In genomic region chr1:41365320-41365633, GRCh38 we compare ENCODE assay signal across 14 cellular contexts. TPM values are rescaled to one million over a fixed set of nuclear protein-coding genes. Genes with fewer than 3 reads are reported as not detected.
A peak's percentile ranks its signal among the peaks of the same experiment; 100 is the strongest.
DNase-seq lines count a peak whose midpoint lies in the region; ATAC-seq and TF ChIP-seq lines count a peak whose summit lies in the region.
"Had no signal": no experiment of that assay in that cellular context is flagged by ENCODE, and none has a peak within 500 bp of the region (broad histone marks: within the 10 kb centered on the region; RNA-seq: fewer than 3 reads in every experiment).

No MANE protein-coding gene starts in this region.

- no peak overlapping the region for H3K4me2 ChIP-seq in OCI-LY3 (ENCODE audit: low read length)

- peaks cover 27% of the 10 kb centered on the region for H3K4me1 ChIP-seq in OCI-LY3 (ENCODE audit: low read length)
- H3K4me1 ChIP-seq in esophagus muscularis mucosa = peaks cover 30 to 50% (median 43%) of the 10 kb centered on the region in 4 donors
- H3K4me1 ChIP-seq in psoas muscle = peaks cover 32% of the 10 kb centered on the region

- H3K9me3 ChIP-seq in OCI-LY3 (ENCODE audit: insufficient read depth, low read length) (no peaks in the 10 kb centered on the region), esophagus muscularis mucosa (peaks cover 0 to 3% (median 0%) of the 10 kb centered on the region in 4 donors), psoas muscle (no peaks in the 10 kb centered on the region)
- H3K9me3 ChIP-seq: tibial nerve had no signal

- no peak for TF ChIP-seq POLR2A in esophagus muscularis mucosa (IDR thresholded peaks at IDR 0.05; ENCODE audit: low read depth)

- H3K9ac ChIP-seq in OCI-LY3 (ENCODE audit: low read length) = peak overlapping the region; percentile 87; the same call in 1 of the 2 replicates
- H3K9ac ChIP-seq: GM23248 had no signal

- ATAC-seq in psoas muscle (no peak), HG03135 (IDR thresholded peaks at IDR 0.05; ENCODE audit: unreplicated experiment) (no peak)

- H3K27ac ChIP-seq in OCI-LY3 (ENCODE audit: low read length) = no peak overlapping the region
- H3K27ac ChIP-seq in esophagus muscularis mucosa (replicated peaks in 1 of 4) = peak overlapping the region in 3 of 4 donors; percentile 37 to 65 (median 64)
- peak overlapping the region; percentile 46 for H3K27ac ChIP-seq in psoas muscle
- H3K27ac ChIP-seq: GM23248 had no signal

- no peak for TF ChIP-seq EP300 in esophagus muscularis mucosa (IDR thresholded peaks at IDR 0.05)

- no peak overlapping the region for H2AFZ ChIP-seq in OCI-LY3 (ENCODE audit: low read depth, low read length)
- H2AFZ ChIP-seq: GM23248 had no signal

- no peak overlapping the region for H3K4me3 ChIP-seq in OCI-LY3 (ENCODE audit: low read length)
- no peak overlapping the region for H3K4me3 ChIP-seq in esophagus muscularis mucosa
- H3K4me3 ChIP-seq in psoas muscle = no peak overlapping the region
- H3K4me3 ChIP-seq: GM23248 had no signal

- peak; percentile 79 for DNase-seq in NCI-H2029 (lab: John Stamatoyannopoulos, UW)
- no peak for DNase-seq in NCI-H2029 treated with DMSO at 0.1 percent for 48 hours (lab: John Stamatoyannopoulos, UW)
- no peak for DNase-seq in esophagus muscularis mucosa (ENCODE audit: extremely low spot score)
- DNase-seq in psoas muscle = no peak
- no peak for DNase-seq in NCI-H446 (lab: John Stamatoyannopoulos, UW)
- no peak for DNase-seq in nucleus accumbens (lab: John Stamatoyannopoulos, UW)
- DNase-seq: activated CD4-positive, alpha-beta T cell treated with anti-CD3 and anti-CD28 coated beads, Interleukin-2, amount 50 U/mL, for 48 hours; activated naive CD4-positive, alpha-beta T cell treated with Interleukin-2 at 50 U/mL for 16 hours; GM23248 had no signal

- no peaks in the 10 kb centered on the region for H3K79me2 ChIP-seq in OCI-LY3 (ENCODE audit: low read length)

- H3K36me3 ChIP-seq in OCI-LY3 (replicated peaks; ENCODE audit: low read depth, low read length) = no peaks in the 10 kb centered on the region
- no peaks in the 10 kb centered on the region for H3K36me3 ChIP-seq in esophagus muscularis mucosa
- no peaks in the 10 kb centered on the region for H3K36me3 ChIP-seq in psoas muscle (ENCODE audit: insufficient read depth in 1 of 2, low read depth in 1 of 2)
- H3K36me3 ChIP-seq: tibial nerve had no signal

- H3K27me3 ChIP-seq in OCI-LY3 (ENCODE audit: low read depth, low read length) (no peaks in the 10 kb centered on the region), esophagus muscularis mucosa (peaks cover 0 to 26% (median 2%) of the 10 kb centered on the region in 4 donors), psoas muscle (ENCODE audit: insufficient read depth in 3 of 3, low read length in 2 of 3) (no peaks in the 10 kb centered on the region)

- TF ChIP-seq CTCF in OCI-LY3 (IDR thresholded peaks at IDR 0.05; ENCODE audit: low read depth, low read length) (no peak), esophagus muscularis mucosa (IDR thresholded peaks at IDR 0.05) (no peak), psoas muscle (IDR thresholded peaks at IDR 0.05) (no peak)

- no peaks in the 10 kb centered on the region for H4K20me1 ChIP-seq in OCI-LY3 (ENCODE audit: insufficient read depth, low read length)

- intact Hi-C loops in esophagus muscularis mucosa (cut with DNase I) = no loop called here
- intact Hi-C loops in psoas muscle (cut with DNase I) = no loop called here

RNA-seq across cellular contexts. Expression of gene FOXO6, which starts 4.0 kb away (rescaled TPM):
- 1 to 10 TPM in 1 of 4 donors, under 1 TPM in 3; 0.33 to 1.3 (median 0.53) TPM for total RNA-seq in esophagus muscularis mucosa
- 1 to 10 TPM in 3 of 4 donors, under 1 TPM in 1; 0.84 to 8.6 (median 3.3) TPM for total RNA-seq in psoas muscle
- under 1 TPM; 0.42 to 0.88 (median 0.44) TPM for polyA plus RNA-seq in psoas muscle
- total RNA-seq: GM23248, OCI-LY7 had no signal
- polyA plus RNA-seq: fibroblast of lung, GM23248 had no signal
